Comparison of ENCODE assay signal across 1 cellular context in genomic region chr17:43878260-43879082, GRCh38.
TF ChIP-seq lines count a peak whose summit lies in the region.

No MANE protein-coding gene starts in this region.

TF ChIP-seq in K562, 482 proteins besides CTCF, POLR2A, EP300 and RAD21 (continued from another document and continues in another):
- TF ChIP-seq POU5F1 (IDR thresholded peaks at IDR 0.05; ENCODE audit: borderline replicate concordance, low read depth, low read length, partially characterized antibody) (no peak), SMC3 (conservative IDR thresholded peaks at IDR 0.05; ENCODE audit: insufficient read depth, low read depth, low read length) (peak; percentile 89), SP1 (CRISPR knock-in tag; IDR thresholded peaks at IDR 0.05) (peak; percentile 47; the same call in 1 of the 2 replicates), RCOR1 (IDR thresholded peaks at IDR 0.05; ENCODE audit: borderline replicate concordance in 1 of 2, low read depth in 2 of 2, low read length in 2 of 2) (peak in 1 of 2 experiments; percentile 55; a peak in 1 of 4 replicates), EGR1 (conservative IDR thresholded peaks at IDR 0.05) (no peak), PHTF2 (CRISPR knock-in tag; IDR thresholded peaks at IDR 0.05) (no peak), FOS (IDR thresholded peaks at IDR 0.05; ENCODE audit: extremely low read depth, insufficient read length) (no peak), ATF7 (IDR thresholded peaks at IDR 0.05) (no peak), ZC3H11A (IDR thresholded peaks at IDR 0.05; ENCODE audit: low read depth, low read length) (peak; percentile 60; the same call in 1 of the 2 replicates), ZBTB33 (CRISPR knock-in tag; IDR thresholded peaks at IDR 0.05) (no peak), BHLHE40 (IDR thresholded peaks at IDR 0.05; ENCODE audit: low read length) (0 out of 2 replicates have a peak, but pooled peaks have one; percentile 39), ZNF41 (CRISPR knock-in tag; conservative IDR thresholded peaks at IDR 0.05) (no peak), E2F5 (CRISPR knock-in tag; IDR thresholded peaks at IDR 0.05) (no peak), CHD1 (IDR thresholded peaks at IDR 0.05; ENCODE audit: low read length) (no peak), TCF7 (IDR thresholded peaks at IDR 0.05; ENCODE audit: borderline replicate concordance) (no peak), NRF1 (conservative IDR thresholded peaks at IDR 0.05 in 1 of 2, IDR thresholded peaks at IDR 0.05 in 1 of 2) (peak; percentile 28 to 43; a peak in 2 of 4 replicates), KAT2B (IDR thresholded peaks at IDR 0.05; ENCODE audit: low read depth, low read length) (no peak), TEAD1 (CRISPR knock-in tag; IDR thresholded peaks at IDR 0.05) (peak in 1 of 2 experiments; percentile 95; a peak in 1 of 4 replicates), EHMT2 (IDR thresholded peaks at IDR 0.05) (no peak), ARID3B (CRISPR knock-in tag; IDR thresholded peaks at IDR 0.05; ENCODE audit: borderline replicate concordance) (no peak), ZNF184 (CRISPR knock-in tag; IDR thresholded peaks at IDR 0.05) (no peak), ARID1B (IDR thresholded peaks at IDR 0.05) (no peak), TBP (optimal IDR thresholded peaks at IDR 0.05; ENCODE audit: low read depth, low read length) (no peak), MAFG (tag; conservative IDR thresholded peaks at IDR 0.05) (peak; percentile 35; the same call in 1 of the 2 replicates), NELFE (IDR thresholded peaks at IDR 0.05; ENCODE audit: insufficient read depth, insufficient read length) (no peak), FOXJ2 (tag; IDR thresholded peaks at IDR 0.05) (no peak), TEAD4 (IDR thresholded peaks at IDR 0.05; ENCODE audit: low read length) (peak; percentile 70), TEAD4 (CRISPR knock-in tag; IDR thresholded peaks at IDR 0.05; ENCODE audit: borderline replicate concordance) (no peak), ZNF354B (CRISPR knock-in tag; IDR thresholded peaks at IDR 0.05) (no peak), MAFK (IDR thresholded peaks at IDR 0.05; ENCODE audit: low read length) (peak; percentile 30), TAF7 (tag; IDR thresholded peaks at IDR 0.05) (no peak), MGA (IDR thresholded peaks at IDR 0.05) (no peak), BCLAF1 (IDR thresholded peaks at IDR 0.05; ENCODE audit: borderline replicate concordance in 1 of 2, control insufficient read depth in 1 of 2, low read depth in 2 of 2, low read length in 1 of 2) (no peak), SIN3B (IDR thresholded peaks at IDR 0.05; ENCODE audit: low read depth) (no peak), RBFOX2 (IDR thresholded peaks at IDR 0.05; ENCODE audit: low read depth, low read length) (no peak), HMBOX1 (IDR thresholded peaks at IDR 0.05) (no peak), HCFC1 (IDR thresholded peaks at IDR 0.05; ENCODE audit: low read depth, low read length) (0 out of 2 replicates have a peak, but pooled peaks have one; percentile 22), CTBP1 (IDR thresholded peaks at IDR 0.05; ENCODE audit: borderline replicate concordance) (peak; percentile 75), KAT8 (IDR thresholded peaks at IDR 0.05; ENCODE audit: low read depth) (no peak), ZNF232 (CRISPR knock-in tag; IDR thresholded peaks at IDR 0.05) (no peak), C11orf30 (IDR thresholded peaks at IDR 0.05; ENCODE audit: low read depth) (peak; percentile 59; the same call in 1 of the 2 replicates), MCM2 (IDR thresholded peaks at IDR 0.05; ENCODE audit: low read depth) (no peak), ZNF316 (IDR thresholded peaks at IDR 0.05) (peak; percentile 53; the same call in 1 of the 2 replicates), RBM34 (IDR thresholded peaks at IDR 0.05; ENCODE audit: borderline replicate concordance, insufficient read depth, low read length) (no peak), IRF9 (tag; IDR thresholded peaks at IDR 0.05) (no peak), POLR3A (IDR thresholded peaks at IDR 0.05; ENCODE audit: borderline replicate concordance, extremely low read depth, insufficient read depth, insufficient read length) (no peak)
